Comparison of ENCODE assay signal across 17 cellular contexts in the genomic region with DNA sequence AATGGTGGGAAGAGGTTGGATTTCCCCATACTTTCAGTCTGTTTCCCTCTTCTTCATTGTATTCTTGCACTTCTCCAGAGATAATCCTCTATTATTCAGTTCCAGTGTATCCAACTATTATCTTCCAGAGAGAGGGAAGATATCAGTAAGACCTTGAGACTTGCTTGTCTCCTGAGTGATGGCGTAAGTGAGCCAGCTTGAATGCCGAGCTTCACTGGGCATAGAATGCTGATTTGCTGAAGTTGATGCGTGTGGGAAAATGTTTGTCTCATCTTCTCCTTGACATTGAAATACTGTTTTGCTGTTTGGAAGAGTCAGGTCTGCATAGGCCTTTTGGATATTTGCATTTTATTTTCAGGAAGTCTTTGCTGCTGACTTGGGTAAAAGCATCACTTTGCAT. TPM values are rescaled to one million over a fixed set of nuclear protein-coding genes. Genes with fewer than 3 reads are reported as not detected.
DNase-seq lines count a peak whose midpoint lies in the region; ATAC-seq and TF ChIP-seq lines count a peak whose summit lies in the region.
"Had no signal": no experiment of that assay in that cellular context is flagged by ENCODE, and none has a peak within 500 bp of the region (broad histone marks: within the 10 kb centered on the region; RNA-seq: fewer than 3 reads in every experiment).

No MANE protein-coding gene starts in this region.

- POLR2A ChIA-PET in Caco-2 (lab: Charles Lee): no interaction called here

- TF ChIP-seq CTCF in adrenal gland (IDR thresholded peaks at IDR 0.05): no peak
- TF ChIP-seq CTCF in neural cell (IDR thresholded peaks at IDR 0.05; ENCODE audit: poor library complexity, severe bottlenecking): no peak
- no peak for TF ChIP-seq CTCF in psoas muscle (IDR thresholded peaks at IDR 0.05)
- TF ChIP-seq CTCF in Caco-2 (IDR thresholded peaks at IDR 0.05; ENCODE audit: insufficient read depth in 1 of 2, low read depth in 1 of 2, low read length in 1 of 2, severe bottlenecking in 1 of 2, unreplicated experiment in 1 of 2): no peak

- peak; percentile 16 for ATAC-seq in left ventricle myocardium superior
- ATAC-seq in Right ventricle myocardium inferior: no peak
- ATAC-seq in psoas muscle: no peak
- ATAC-seq: HCT116, PC-3 had no signal

- CTCF ChIA-PET in Caco-2 (lab: Charles Lee): no interaction called here

- H3K36me3 ChIP-seq in adrenal gland (replicated peaks in 1 of 2): no peaks in the 10 kb centered on the region
- no peaks in the 10 kb centered on the region for H3K36me3 ChIP-seq in neural cell (ENCODE audit: insufficient read depth, low read length)
- no peaks in the 10 kb centered on the region for H3K36me3 ChIP-seq in psoas muscle (ENCODE audit: insufficient read depth in 1 of 2, low read depth in 1 of 2)
- H3K36me3 ChIP-seq in Caco-2 (ENCODE audit: control insufficient read depth, insufficient read depth, low read length): no peaks in the 10 kb centered on the region
- no peaks in the 10 kb centered on the region for H3K36me3 ChIP-seq in GM23248 (ENCODE audit: low read depth)

- no peak overlapping the region for H3K27ac Mint-ChIP-seq in Caco-2 (ENCODE audit: unreplicated experiment)

- no peaks in the 10 kb centered on the region for H3K79me2 ChIP-seq in neural cell (replicated peaks; ENCODE audit: insufficient read depth, low read length)
- H3K79me2 ChIP-seq in GM23248 (ENCODE audit: insufficient read depth): peaks cover 10% of the 10 kb centered on the region; the same call in 1 of the 2 replicates

- in situ Hi-C loops in GM23248 (cut with MboI): no loop called here

- TF ChIP-seq RAD21 in neural cell (conservative IDR thresholded peaks at IDR 0.05): no peak

- H3K27ac ChIP-seq in adrenal gland (peak overlapping the region in 2 of 5 donors; percentile 2 to 11), neural cell (ENCODE audit: low read length) (no peak overlapping the region), psoas muscle (no peak overlapping the region), GM23248 (no peak overlapping the region)

- H3K4me2 ChIP-seq in neural cell (ENCODE audit: low read length) (no peak overlapping the region), GM23248 (ENCODE audit: unreplicated experiment) (no peak overlapping the region)

- H4K20me1 ChIP-seq in neural cell (ENCODE audit: insufficient read depth) (no peaks in the 10 kb centered on the region), GM23248 (ENCODE audit: insufficient read depth) (no peaks in the 10 kb centered on the region)

- H3K4me1 Mint-ChIP-seq in Caco-2 (ENCODE audit: low read depth, unreplicated experiment): no peaks in the 10 kb centered on the region

- no peak overlapping the region for H2AFZ ChIP-seq in neural cell (ENCODE audit: low read depth, low read length)
- no peak overlapping the region for H2AFZ ChIP-seq in GM23248

- H3K27me3 ChIP-seq in adrenal gland (no peaks in the 10 kb centered on the region), neural cell (ENCODE audit: insufficient read depth, low read depth, low read length) (no peaks in the 10 kb centered on the region), psoas muscle (ENCODE audit: insufficient read depth in 3 of 3, low read length in 2 of 3) (peaks cover 0 to 2% (median 0%) of the 10 kb centered on the region in 3 donors), Caco-2 (replicated peaks; ENCODE audit: control insufficient read depth, insufficient read depth, low read length) (no peaks in the 10 kb centered on the region), GM23248 (replicated peaks; ENCODE audit: insufficient read depth) (no peaks in the 10 kb centered on the region)

- H3K9me2 ChIP-seq in neural cell (ENCODE audit: insufficient read depth, low read length) (no peaks in the 10 kb centered on the region), GM23248 (ENCODE audit: insufficient read depth) (no peaks in the 10 kb centered on the region)

- peak; percentile 23 for TF ChIP-seq EP300 in neural cell (conservative IDR thresholded peaks at IDR 0.05; ENCODE audit: poor library complexity, severe bottlenecking)

- no peak overlapping the region for H3K9ac ChIP-seq in neural cell (ENCODE audit: low read length)
- H3K9ac ChIP-seq in GM23248: no peak overlapping the region

- H3K4me3 Mint-ChIP-seq in Caco-2 (ENCODE audit: unreplicated experiment): no peak overlapping the region
- H3K4me3 Mint-ChIP-seq: CD4-positive, CD25-positive, alpha-beta regulatory T cell had no signal

- intact Hi-C loops in left ventricle myocardium superior (cut with micrococcal nuclease) (no loop called here), Right ventricle myocardium inferior (cut with DNase I) (no loop called here), adrenal gland (cut with DNase I) (no loop called here), psoas muscle (cut with DNase I) (no loop called here), Caco-2 (cut with micrococcal nuclease; ENCODE audit: unreplicated experiment) (no loop called here)

- H3K4me3 ChIP-seq in adrenal gland: no peak overlapping the region
- H3K4me3 ChIP-seq in neural cell (ENCODE audit: low read length): no peak overlapping the region
- H3K4me3 ChIP-seq in psoas muscle: no peak overlapping the region
- H3K4me3 ChIP-seq in Caco-2 (ENCODE audit: low read depth, low read length): no peak overlapping the region
- no peak overlapping the region for H3K4me3 ChIP-seq in GM23248

- 42 to 52% (median 46%) methylated on average over 3 of the region's 3 CpGs for WGBS in adrenal gland, 4 donors
- 92 to 98% (median 93%) methylated on average over 3 of the region's 3 CpGs for WGBS in psoas muscle, 3 donors
- 97 to 98% methylated on average over 3 of the region's 3 CpGs for WGBS in GM23248 (ENCODE audit: low coverage in 1 of 2, low lambda C conversion rate in 2 of 2, missing lambda C conversion rate in 2 of 2), 2 experiments

- H3K9me3 ChIP-seq in adrenal gland (replicated peaks in 1 of 3) (no peaks in the 10 kb centered on the region), neural cell (ENCODE audit: low read length) (no peaks in the 10 kb centered on the region), psoas muscle (no peaks in the 10 kb centered on the region), Caco-2 (0 out of 2 replicates have a peak, but pooled peaks cover 3% of the 10 kb centered on the region), GM23248 (ENCODE audit: low read depth) (no peaks in the 10 kb centered on the region)

- H3K27me3 Mint-ChIP-seq in Caco-2 (ENCODE audit: insufficient read depth, unreplicated experiment): no peaks in the 10 kb centered on the region
- H3K27me3 Mint-ChIP-seq: CD4-positive, CD25-positive, alpha-beta regulatory T cell had no signal

- peaks cover 8% of the 10 kb centered on the region for H3F3A ChIP-seq in neural cell (ENCODE audit: insufficient read depth, low read length, poor library complexity, severe bottlenecking)
- no peaks in the 10 kb centered on the region for H3F3A ChIP-seq in GM23248 (ENCODE audit: insufficient read depth)

- H3K4me1 ChIP-seq in adrenal gland (replicated peaks in 1 of 2): peaks cover 0 to 10% of the 10 kb centered on the region in 2 donors
- no peaks in the 10 kb centered on the region for H3K4me1 ChIP-seq in psoas muscle
- no peaks in the 10 kb centered on the region for H3K4me1 ChIP-seq in Caco-2
- no peaks in the 10 kb centered on the region for H3K4me1 ChIP-seq in GM23248 (ENCODE audit: insufficient read depth)

- no TSS peak for BruUV-seq in Caco-2 (replicated peaks; lab: Mats Ljungman, UMichigan)

- no peaks in the 10 kb centered on the region for H3K36me3 Mint-ChIP-seq in Caco-2 (ENCODE audit: insufficient read depth, unreplicated experiment)

- peaks cover 6% of the 10 kb centered on the region for H3K9me3 Mint-ChIP-seq in Caco-2 (ENCODE audit: unreplicated experiment)

- no peak for DNase-seq in left ventricle myocardium superior
- no peak for DNase-seq in Right ventricle myocardium inferior (ENCODE audit: missing footprints)
- peak in 4 of 7 donors; percentile 37 to 68 (median 50) for DNase-seq in adrenal gland
- DNase-seq in psoas muscle: no peak
- no peak for DNase-seq in Caco-2
- DNase-seq in GM23248: no peak
- DNase-seq: CD4-positive, CD25-positive, alpha-beta regulatory T cell; DMS79 treated with DMSO at 0.1 percent for 48 hours; Karpas-422; MV-4-11; NCI-H1105 treated with DMSO at 0.1 percent for 48 hours; NCI-H2029 treated with DMSO at 0.1 percent for 48 hours; NCI-H526; PC-3; SHP77 had no signal

- no peak for TF ChIP-seq POLR2A in adrenal gland (IDR thresholded peaks at IDR 0.05)

TF ChIP-seq in neural cell, 6 proteins besides CTCF, POLR2A, EP300 and RAD21 (continues in another document):
- no peak for TF ChIP-seq MXI1 (conservative IDR thresholded peaks at IDR 0.05; ENCODE audit: poor library complexity, severe bottlenecking)
- TF ChIP-seq, protein P1, sequence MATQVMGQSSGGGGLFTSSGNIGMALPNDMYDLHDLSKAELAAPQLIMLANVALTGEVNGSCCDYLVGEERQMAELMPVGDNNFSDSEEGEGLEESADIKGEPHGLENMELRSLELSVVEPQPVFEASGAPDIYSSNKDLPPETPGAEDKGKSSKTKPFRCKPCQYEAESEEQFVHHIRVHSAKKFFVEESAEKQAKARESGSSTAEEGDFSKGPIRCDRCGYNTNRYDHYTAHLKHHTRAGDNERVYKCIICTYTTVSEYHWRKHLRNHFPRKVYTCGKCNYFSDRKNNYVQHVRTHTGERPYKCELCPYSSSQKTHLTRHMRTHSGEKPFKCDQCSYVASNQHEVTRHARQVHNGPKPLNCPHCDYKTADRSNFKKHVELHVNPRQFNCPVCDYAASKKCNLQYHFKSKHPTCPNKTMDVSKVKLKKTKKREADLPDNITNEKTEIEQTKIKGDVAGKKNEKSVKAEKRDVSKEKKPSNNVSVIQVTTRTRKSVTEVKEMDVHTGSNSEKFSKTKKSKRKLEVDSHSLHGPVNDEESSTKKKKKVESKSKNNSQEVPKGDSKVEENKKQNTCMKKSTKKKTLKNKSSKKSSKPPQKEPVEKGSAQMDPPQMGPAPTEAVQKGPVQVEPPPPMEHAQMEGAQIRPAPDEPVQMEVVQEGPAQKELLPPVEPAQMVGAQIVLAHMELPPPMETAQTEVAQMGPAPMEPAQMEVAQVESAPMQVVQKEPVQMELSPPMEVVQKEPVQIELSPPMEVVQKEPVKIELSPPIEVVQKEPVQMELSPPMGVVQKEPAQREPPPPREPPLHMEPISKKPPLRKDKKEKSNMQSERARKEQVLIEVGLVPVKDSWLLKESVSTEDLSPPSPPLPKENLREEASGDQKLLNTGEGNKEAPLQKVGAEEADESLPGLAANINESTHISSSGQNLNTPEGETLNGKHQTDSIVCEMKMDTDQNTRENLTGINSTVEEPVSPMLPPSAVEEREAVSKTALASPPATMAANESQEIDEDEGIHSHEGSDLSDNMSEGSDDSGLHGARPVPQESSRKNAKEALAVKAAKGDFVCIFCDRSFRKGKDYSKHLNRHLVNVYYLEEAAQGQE (IDR thresholded peaks at IDR 0.05; ENCODE audit: borderline replicate concordance): peak; percentile 47

RNA-seq across cellular contexts. Expression of a gene that starts 41.1 kb away (rescaled TPM):
- total RNA-seq in left ventricle myocardium superior: 98.1 TPM
- total RNA-seq in Right ventricle myocardium inferior: 92.3 TPM
- 10 to 100 TPM; 27.9 to 47.9 (median 42.9) TPM for total RNA-seq in adrenal gland
- 10 to 100 TPM in 1 of 3 donors, 1 to 10 TPM in 2; 2.9 to 20.0 (median 3.6) TPM for polyA plus RNA-seq in adrenal gland
- polyA plus RNA-seq in neural cell: 40.9 and 42.1 TPM in 2 replicates
- 124 and 128 TPM in 2 replicates for polyA minus RNA-seq in neural cell
- 1 to 10 TPM; 2.1 to 7.0 (median 5.2) TPM for total RNA-seq in psoas muscle
- 1 to 10 TPM; 1.1 to 1.6 (median 1.1) TPM for polyA plus RNA-seq in psoas muscle
- 21.7 and 22.1 TPM in 2 replicates for total RNA-seq in Caco-2 (2022)
- 15.9 and 23.1 TPM in 2 replicates for total RNA-seq in GM23248 (2014; rRNA removed; shearing (Covaris generic))
- polyA plus RNA-seq in GM23248 (2016; fragmentation: Nextera tagmentation; extraction: Ambion mirVana): 1.8 and 4.9 TPM in 2 replicates

Comparison
In these comparisons a context has a peak if more than half of its experiments do, and no peak if none do; other contexts are left out.
1. DNase-seq: peak in adrenal gland (4 of 7); none in left ventricle myocardium superior (single experiment), Right ventricle myocardium inferior (single experiment), psoas muscle (0 of 2), Caco-2 (0 of 2) and GM23248 (single experiment).